ENCODE assay signal across 8 cellular contexts in genomic region chr1:62407398-62408009, GRCh38. TPM values are rescaled to one million over a fixed set of nuclear protein-coding genes. Genes with fewer than 3 reads are reported as not detected.
DNase-seq lines count a peak whose midpoint lies in the region; ATAC-seq, FAIRE-seq and TF ChIP-seq lines count a peak whose summit lies in the region.

No MANE protein-coding gene starts in this region.

- H3K27me3 Mint-ChIP-seq in astrocyte (ENCODE audit: low read depth, unreplicated experiment), result peaks cover 5% of the 10 kb centered on the region
- H3K27me3 Mint-ChIP-seq in activated T-helper 1 cell treated with anti-CD3 and anti-CD28 coated beads, Interleukin-12 subunit alpha, Interleukin-12 subunit beta, Interleukin-2, Interleukin-4 antibody, amounts not matched to agents 30 ng/mL and 10 ng/mL and 1 ng/mL, durations not matched to agents 14 hours and 24 hours and 36 hours (ENCODE audit: insufficient read depth), result peaks cover 3% of the 10 kb centered on the region

- POLR2A ChIA-PET in HEK293 (lab: Yijun Ruan, JAX), result no interaction called here

- H3K36me3 ChIP-seq in HEK293 (ENCODE audit: control insufficient read depth in 2 of 2, insufficient read depth in 1 of 2, low read length in 2 of 2) (no peaks in the 10 kb centered on the region), astrocyte (ENCODE audit: insufficient read depth, low read length) (no peaks in the 10 kb centered on the region)

- intact Hi-C loops in activated T-helper 1 cell treated with anti-CD3 and anti-CD28 coated beads, Interleukin-12 subunit alpha, Interleukin-12 subunit beta, Interleukin-2, Interleukin-4 antibody, amounts not matched to agents 30 ng/mL and 10 ng/mL and 1 ng/mL, durations not matched to agents 14 hours and 24 hours and 36 hours (cut with micrococcal nuclease), result loop anchor here (1.0 kb wide), 2 partner anchors 232 to 325 kb away; no protein-coding TSS in a partner anchor

- no peaks in the 10 kb centered on the region for H3K9me3 Mint-ChIP-seq in astrocyte (ENCODE audit: unreplicated experiment)
- no peaks in the 10 kb centered on the region for H3K9me3 Mint-ChIP-seq in activated T-helper 1 cell treated with anti-CD3 and anti-CD28 coated beads, Interleukin-12 subunit alpha, Interleukin-12 subunit beta, Interleukin-2, Interleukin-4 antibody, amounts not matched to agents 30 ng/mL and 10 ng/mL and 1 ng/mL, durations not matched to agents 14 hours and 24 hours and 36 hours

- H2AFZ ChIP-seq in astrocyte (ENCODE audit: low read depth, low read length), result no peak overlapping the region

- no peak for ATAC-seq in GM18858 (IDR thresholded peaks at IDR 0.05; ENCODE audit: unreplicated experiment)

- H3K79me2 ChIP-seq in astrocyte (ENCODE audit: insufficient read depth, low read length), result no peaks in the 10 kb centered on the region

- CTCF ChIA-PET in HEK293 (lab: Yijun Ruan, JAX), result interaction anchor here (0.7 to 9.4 kb wide), 16 partner anchors 10 to 1432 kb away, joined by 3 to 91 read pairs (median 4); no protein-coding TSS in a partner anchor

- H3K27ac Mint-ChIP-seq in astrocyte (ENCODE audit: unreplicated experiment), result no peak overlapping the region
- no peak overlapping the region for H3K27ac Mint-ChIP-seq in activated T-helper 1 cell treated with anti-CD3 and anti-CD28 coated beads, Interleukin-12 subunit alpha, Interleukin-12 subunit beta, Interleukin-2, Interleukin-4 antibody, amounts not matched to agents 30 ng/mL and 10 ng/mL and 1 ng/mL, durations not matched to agents 14 hours and 24 hours and 36 hours

- no peaks in the 10 kb centered on the region for H3K4me1 ChIP-seq in HEK293 (ENCODE audit: control insufficient read depth, insufficient read depth, low read length)
- H3K4me1 ChIP-seq in astrocyte (ENCODE audit: insufficient read depth, low read length), result no peaks in the 10 kb centered on the region

- H3K4me2 ChIP-seq in astrocyte (ENCODE audit: low read length), result no peak overlapping the region

- TF ChIP-seq CTCF in HEK293 (tag by site-specific recombination; IDR thresholded peaks at IDR 0.05) (no peak), astrocyte (IDR thresholded peaks at IDR 0.05; ENCODE audit: insufficient read depth, low read depth, low read length) (peak; percentile 85)

- DNase-seq in DMS153 treated with DMSO at 0.1 percent for 48 hours (lab: John Stamatoyannopoulos, UW; ENCODE audit: unreplicated experiment), result peak; percentile 61
- DNase-seq in NCI-H2196 treated with DMSO at 0.1 percent for 48 hours (lab: John Stamatoyannopoulos, UW; ENCODE audit: unreplicated experiment), result peak; percentile 24
- peak; percentile 19 for DNase-seq in astrocyte (ENCODE audit: low read depth)
- peak; percentile 65 for DNase-seq in iPS-NIHi7 (ENCODE audit: extremely low spot score)
- peak; percentile 34 for DNase-seq in stromal cell of bone marrow (ENCODE audit: low read depth)
- no peak for DNase-seq in activated T-helper 1 cell treated with anti-CD3 and anti-CD28 coated beads, Interleukin-12 subunit alpha, Interleukin-12 subunit beta, Interleukin-2, Interleukin-4 antibody, amounts not matched to agents 30 ng/mL and 10 ng/mL and 1 ng/mL, durations not matched to agents 14 hours and 24 hours and 36 hours (ENCODE audit: low spot score)

- FAIRE-seq in astrocyte (lab: Jason Lieb, UNC), result no peak

- H3K36me3 Mint-ChIP-seq in astrocyte (ENCODE audit: low read depth, unreplicated experiment), result no peaks in the 10 kb centered on the region
- no peaks in the 10 kb centered on the region for H3K36me3 Mint-ChIP-seq in activated T-helper 1 cell treated with anti-CD3 and anti-CD28 coated beads, Interleukin-12 subunit alpha, Interleukin-12 subunit beta, Interleukin-2, Interleukin-4 antibody, amounts not matched to agents 30 ng/mL and 10 ng/mL and 1 ng/mL, durations not matched to agents 14 hours and 24 hours and 36 hours (ENCODE audit: low read depth)

- no peak overlapping the region for H3K27ac ChIP-seq in HEK293 (ENCODE audit: extremely low read depth, low read depth, low read length)
- H3K27ac ChIP-seq in astrocyte (ENCODE audit: low read depth, low read length), result no peak overlapping the region

- H3K9ac ChIP-seq in astrocyte (ENCODE audit: low read length), result no peak overlapping the region

- H3K4me1 Mint-ChIP-seq in astrocyte (ENCODE audit: low read depth, unreplicated experiment), result no peaks in the 10 kb centered on the region
- H3K4me1 Mint-ChIP-seq in activated T-helper 1 cell treated with anti-CD3 and anti-CD28 coated beads, Interleukin-12 subunit alpha, Interleukin-12 subunit beta, Interleukin-2, Interleukin-4 antibody, amounts not matched to agents 30 ng/mL and 10 ng/mL and 1 ng/mL, durations not matched to agents 14 hours and 24 hours and 36 hours (ENCODE audit: low read depth), result no peaks in the 10 kb centered on the region

- H4K20me1 ChIP-seq in astrocyte (ENCODE audit: insufficient read depth, low read length), result no peaks in the 10 kb centered on the region

- H3K4me3 Mint-ChIP-seq in astrocyte (ENCODE audit: unreplicated experiment), result no peak overlapping the region
- H3K4me3 Mint-ChIP-seq in activated T-helper 1 cell treated with anti-CD3 and anti-CD28 coated beads, Interleukin-12 subunit alpha, Interleukin-12 subunit beta, Interleukin-2, Interleukin-4 antibody, amounts not matched to agents 30 ng/mL and 10 ng/mL and 1 ng/mL, durations not matched to agents 14 hours and 24 hours and 36 hours, result no peak overlapping the region

- H3K27me3 ChIP-seq in astrocyte (ENCODE audit: insufficient read depth, low read length), result no peaks in the 10 kb centered on the region

- H3K9me3 ChIP-seq in HEK293 (ENCODE audit: control insufficient read depth, insufficient read depth, low read depth, low read length), result no peaks in the 10 kb centered on the region
- H3K9me3 ChIP-seq in astrocyte (ENCODE audit: insufficient read depth, low read depth, low read length), result no peaks in the 10 kb centered on the region

- H3K4me3 ChIP-seq in HEK293 (ENCODE audit: low read depth, low read length), result no peak overlapping the region
- H3K4me3 ChIP-seq in astrocyte (ENCODE audit: insufficient read depth, low read depth, low read length), result no peak overlapping the region

TF ChIP-seq in HEK293, 187 proteins besides CTCF, POLR2A, EP300 and RAD21:
- TF ChIP-seq ZSCAN30 (tag by site-specific recombination; IDR thresholded peaks at IDR 0.05), result 0 out of 2 replicates have a peak, but pooled peaks have one; percentile 16
- TF ChIP-seq ZNF624 (tag by site-specific recombination; IDR thresholded peaks at IDR 0.05), result no peak
- peak; percentile 92 for TF ChIP-seq ZNF654 (tag by site-specific recombination; IDR thresholded peaks at IDR 0.05; ENCODE audit: low read depth)
- TF ChIP-seq, protein P1, sequence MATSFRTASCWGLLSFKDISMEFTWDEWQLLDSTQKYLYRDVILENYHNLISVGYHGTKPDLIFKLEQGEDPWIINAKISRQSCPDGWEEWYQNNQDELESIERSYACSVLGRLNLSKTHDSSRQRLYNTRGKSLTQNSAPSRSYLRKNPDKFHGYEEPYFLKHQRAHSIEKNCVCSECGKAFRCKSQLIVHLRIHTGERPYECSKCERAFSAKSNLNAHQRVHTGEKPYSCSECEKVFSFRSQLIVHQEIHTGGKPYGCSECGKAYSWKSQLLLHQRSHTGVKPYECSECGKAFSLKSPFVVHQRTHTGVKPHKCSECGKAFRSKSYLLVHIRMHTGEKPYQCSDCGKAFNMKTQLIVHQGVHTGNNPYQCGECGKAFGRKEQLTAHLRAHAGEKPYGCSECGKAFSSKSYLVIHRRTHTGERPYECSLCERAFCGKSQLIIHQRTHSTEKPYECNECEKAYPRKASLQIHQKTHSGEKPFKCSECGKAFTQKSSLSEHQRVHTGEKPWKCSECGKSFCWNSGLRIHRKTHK (tag by site-specific recombination; IDR thresholded peaks at IDR 0.05), result no peak
- peak; percentile 37; the same call in 1 of the 2 replicates for TF ChIP-seq ZNF501 (tag by site-specific recombination; IDR thresholded peaks at IDR 0.05)

RNA-seq across cellular contexts. Expression of gene USP1, which starts 29.3 kb away (rescaled TPM):
- 11.4 and 12.8 TPM in 2 replicates for total RNA-seq in astrocyte
- 77.8 and 78.7 TPM in 2 replicates for total RNA-seq in activated T-helper 1 cell treated with anti-CD3 and anti-CD28 coated beads, Interleukin-12 subunit alpha, Interleukin-12 subunit beta, Interleukin-2, Interleukin-4 antibody, amounts not matched to agents 30 ng/mL and 10 ng/mL and 1 ng/mL, durations not matched to agents 14 hours and 24 hours and 36 hours
